In genomic region chr12:32688786-32689185, GRCh38 we compare ENCODE assay signal across 1 cellular context.
TF ChIP-seq lines count a peak whose summit lies in the region.

No MANE protein-coding gene starts in this region.

TF ChIP-seq in GM12878, 131 proteins besides CTCF, POLR2A, EP300 and RAD21 (continued from another document):
- TF ChIP-seq SKIL (IDR thresholded peaks at IDR 0.05; ENCODE audit: low read depth, poor library complexity, severe bottlenecking) = no peak
- TF ChIP-seq PRDM15 (CRISPR knock-in tag; IDR thresholded peaks at IDR 0.05) = no peak
- TF ChIP-seq CUX1 (IDR thresholded peaks at IDR 0.05; ENCODE audit: insufficient replicate concordance, low read depth, low read length) = no peak
- TF ChIP-seq LARP7 (IDR thresholded peaks at IDR 0.05) = no peak
- no peak for TF ChIP-seq SRF (IDR thresholded peaks at IDR 0.05; ENCODE audit: low read depth in 2 of 2, low read length in 2 of 2)
